Comparison of ENCODE assay signal across 25 cellular contexts in the genomic region with DNA sequence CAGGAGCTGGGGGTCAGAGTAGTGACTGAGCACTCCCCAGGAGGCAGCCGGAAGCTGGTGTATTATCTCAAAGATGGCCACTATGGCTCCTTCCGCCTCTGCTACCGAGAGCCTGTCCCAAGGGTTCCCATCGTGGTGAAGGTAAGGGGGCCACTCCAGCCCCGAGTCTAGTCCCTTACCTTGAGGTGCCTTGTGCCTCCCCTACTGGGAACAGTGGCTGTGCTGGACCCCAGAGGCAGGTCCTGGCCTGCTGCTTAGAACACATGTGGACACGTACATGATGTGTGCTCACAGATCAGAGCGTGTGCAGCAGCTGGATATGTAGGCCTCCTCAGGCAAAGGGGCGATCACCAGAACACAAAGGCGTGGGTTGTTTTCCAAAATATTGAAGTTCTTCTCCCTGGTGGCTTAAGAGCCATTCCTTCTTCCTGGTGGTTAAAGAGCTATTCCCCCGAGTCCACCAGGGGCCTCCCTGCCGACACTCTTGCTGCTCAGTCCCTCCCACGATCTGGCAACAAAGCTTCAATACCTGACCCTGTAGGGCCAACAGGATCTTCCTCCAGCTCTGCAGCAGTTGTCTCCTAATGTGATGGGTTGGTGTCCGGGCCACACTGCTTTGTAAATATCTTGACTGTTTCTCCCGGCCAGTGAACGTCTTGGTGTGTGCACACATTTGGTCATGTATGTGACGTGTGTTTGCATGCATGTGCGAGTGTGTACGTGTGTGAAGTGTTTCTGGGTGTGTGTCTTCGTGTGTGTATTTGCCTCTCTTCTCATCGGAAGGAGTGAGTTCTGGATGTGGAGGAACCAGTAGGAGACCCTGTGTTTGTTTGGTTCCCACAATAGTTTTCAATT.
DNase-seq lines count a peak whose midpoint lies in the region; ATAC-seq and TF ChIP-seq lines count a peak whose summit lies in the region.
"Had no signal": no experiment of that assay in that cellular context is flagged by ENCODE, and none has a peak within 500 bp of the region (broad histone marks: within the 10 kb centered on the region; RNA-seq: fewer than 3 reads in every experiment).

No MANE protein-coding gene starts in this region.

- no peak overlapping the region for H4K8ac ChIP-seq in mesendoderm (ENCODE audit: low read depth, low read length)

- H3K18ac ChIP-seq in mesendoderm (ENCODE audit: low read length) = no peak overlapping the region

- no peak for TF ChIP-seq CTCF in Panc1 (IDR thresholded peaks at IDR 0.05)
- TF ChIP-seq CTCF in esophagus squamous epithelium (IDR thresholded peaks at IDR 0.05) = no peak

- H3K36me3 ChIP-seq in H7 (replicated peaks; ENCODE audit: control insufficient read depth, insufficient read depth, low read length) (no peaks in the 10 kb centered on the region), Panc1 (ENCODE audit: control insufficient read depth, insufficient read depth, low read length) (no peaks in the 10 kb centered on the region), mesendoderm (ENCODE audit: control insufficient read depth, insufficient read depth, low read length) (no peaks in the 10 kb centered on the region), esophagus squamous epithelium (no peaks in the 10 kb centered on the region)
- H3K36me3 ChIP-seq: cardiac muscle cell, sigmoid colon, stomach, tibial nerve had no signal

- H3K23ac ChIP-seq in mesendoderm (ENCODE audit: low read length) = no peak overlapping the region

- no peak overlapping the region for H3K4ac ChIP-seq in mesendoderm (ENCODE audit: low read depth, low read length)

- peak; percentile 66 for DNase-seq in H7
- DNase-seq in Panc1 (ENCODE audit: low read depth, low spot score) = no peak
- DNase-seq in mesendoderm = peak; percentile 61
- no peak for DNase-seq in pons (ENCODE audit: low spot score)
- DNase-seq in esophagus squamous epithelium (lab: John Stamatoyannopoulos, UW) = no peak
- no peak for DNase-seq in NCI-H1092 treated with DMSO at 0.1 percent for 48 hours (lab: John Stamatoyannopoulos, UW)
- DNase-seq: activated CD4-positive, alpha-beta T cell treated with anti-CD3 and anti-CD28 coated beads for 4 hours; activated naive CD4-positive, alpha-beta T cell treated with anti-CD3 and anti-CD28 coated beads, Interleukin-2, amount 10 ng/mL, durations not matched to agents 7 days and 5 days; activated T-cell treated with anti-CD3 and anti-CD28 coated beads, Interleukin-2, amount 50 U/mL, for 72 hours; cortex of kidney; hypothalamus; midbrain; NCI-H187; NCI-H526 treated with DMSO at 0.1 percent for 48 hours; posterior cingulate gyrus; sigmoid colon; stimulated activated CD4-positive, alpha-beta T cell treated with anti-CD3 and anti-CD28 coated beads, Interleukin-15, amount 100 ng/mL, for 24 hours; stomach; T-helper 17 cell had no signal

- no peak overlapping the region for H2BK5ac ChIP-seq in mesendoderm (ENCODE audit: low read length)

- in situ Hi-C loops in Panc1 (cut with HindIII; ENCODE audit: low pct_unique_long_range_greater_than_20kb, low sequenced_read_pairs) = no loop called here

- H2BK120ac ChIP-seq in mesendoderm (ENCODE audit: low read depth, low read length) = no peak overlapping the region

- H3K27me3 ChIP-seq in H7 (ENCODE audit: control insufficient read depth, insufficient read depth, low read length) (0 out of 2 replicates have a peak, but pooled peaks cover 2% of the 10 kb centered on the region), Panc1 (ENCODE audit: control insufficient read depth, insufficient read depth, low read length) (no peaks in the 10 kb centered on the region), mesendoderm (ENCODE audit: insufficient read depth, low read length, poor library complexity) (no peaks in the 10 kb centered on the region), esophagus squamous epithelium (peaks cover 0 to 35% (median 0%) of the 10 kb centered on the region in 4 donors)
- H3K27me3 ChIP-seq: cardiac muscle cell had no signal

- no peak overlapping the region for H2BK15ac ChIP-seq in mesendoderm (replicated peaks; ENCODE audit: low read depth)

- no peak overlapping the region for H3K4me2 ChIP-seq in mesendoderm (ENCODE audit: low read length)

- no CpG with 5 or more reads among the region's 20 CpGs for whole genome bisulfite sequencing in mesendoderm (ENCODE audit: extremely low coverage, insufficient coverage, low lambda C conversion rate)
- WGBS in esophagus squamous epithelium, 2 donors = 76 to 80% methylated on average over 16 to 17 of the region's 20 CpGs

- H4K5ac ChIP-seq in mesendoderm (ENCODE audit: low read length) = no peak overlapping the region

- POLR2A ChIA-PET in Panc1 (lab: Charles Lee) = interaction anchor here (0.6 kb wide), 1 partner anchor 277 kb away, joined by 6 read pairs; no protein-coding TSS in a partner anchor

- CTCF ChIA-PET in Panc1 (lab: Charles Lee) = no interaction called here

- H2AK5ac ChIP-seq in mesendoderm (ENCODE audit: low read length) = peak overlapping the region; percentile 73

- H3K56ac ChIP-seq in mesendoderm (ENCODE audit: low read length) = peak overlapping the region; percentile 51

- no peak for TF ChIP-seq POLR2A in esophagus squamous epithelium (IDR thresholded peaks at IDR 0.05)

- H3K9me3 ChIP-seq in Panc1 (ENCODE audit: control insufficient read depth, insufficient read depth, low read depth, low read length) (no peaks in the 10 kb centered on the region), esophagus squamous epithelium (no peaks in the 10 kb centered on the region)
- H3K9me3 ChIP-seq: sigmoid colon, stomach, tibial nerve had no signal

- no TSS peak for BruUV-seq in Panc1 (replicated peaks; lab: Mats Ljungman, UMichigan)

- H3K4me3 ChIP-seq in GM08714 (ENCODE audit: low read length) (peak overlapping the region; percentile 62; the same call in 1 of the 2 replicates), H7 (ENCODE audit: insufficient read depth, low read depth, low read length) (no peak overlapping the region), Panc1 (ENCODE audit: low read depth in 2 of 2, low read length in 2 of 2) (no peak overlapping the region), mesendoderm (ENCODE audit: low read length) (no peak overlapping the region), esophagus squamous epithelium (no peak overlapping the region)
- H3K4me3 ChIP-seq: cardiac muscle cell, sigmoid colon, SK-N-MC, stomach, tibial nerve had no signal

- H3K4me1 ChIP-seq in Panc1 (ENCODE audit: control insufficient read depth, insufficient read depth, low read length) (no peaks in the 10 kb centered on the region), mesendoderm (ENCODE audit: control insufficient read depth, low read depth, low read length) (peaks cover 16% of the 10 kb centered on the region), esophagus squamous epithelium (peaks cover 0 to 5% (median 0%) of the 10 kb centered on the region in 3 donors)
- H3K4me1 ChIP-seq: sigmoid colon, stomach, tibial nerve had no signal

- no peak overlapping the region for H3K9ac ChIP-seq in mesendoderm (ENCODE audit: low read length)

- intact Hi-C loops in Panc1 (cut with micrococcal nuclease; ENCODE audit: unreplicated experiment) = no loop called here
- intact Hi-C loops in esophagus squamous epithelium (cut with DNase I) = no loop called here

- no peaks in the 10 kb centered on the region for H3K79me1 ChIP-seq in mesendoderm (ENCODE audit: low read length)

- no peak overlapping the region for H3K27ac ChIP-seq in Panc1 (ENCODE audit: low read length)
- H3K27ac ChIP-seq in mesendoderm (ENCODE audit: low read depth, low read length) = no peak overlapping the region
- H3K27ac ChIP-seq in esophagus squamous epithelium = no peak overlapping the region
- H3K27ac ChIP-seq: cardiac muscle cell, RWPE1, sigmoid colon, SK-N-MC, stomach, tibial nerve had no signal

- no peaks in the 10 kb centered on the region for H3K79me2 ChIP-seq in mesendoderm (ENCODE audit: control insufficient read depth, insufficient read depth, low read length)

- ATAC-seq in Panc1 (0 out of 2 replicates have a peak, but pooled peaks have one; percentile 24), HG03439 (IDR thresholded peaks at IDR 0.05; ENCODE audit: unreplicated experiment) (no peak)
- ATAC-seq: activated T-cell treated with anti-CD3 and anti-CD28 coated beads, Interleukin-2, amount 50 U/mL, for 72 hours; T-helper 17 cell had no signal

Comparison
In these comparisons a context has a peak if more than half of its experiments do, and no peak if none do; other contexts are left out.
1. DNase-seq: peak in H7 (single experiment) and mesendoderm (single experiment); none in Panc1 (single experiment), pons (single experiment), esophagus squamous epithelium (single experiment) and NCI-H1092 treated with DMSO at 0.1 percent for 48 hours (single experiment).